Comparison of ENCODE assay signal across 1 cellular context in genomic region chr7:74175270-74175803, GRCh38.
TF ChIP-seq lines count a peak whose summit lies in the region.

No MANE protein-coding gene starts in this region.

TF ChIP-seq in K562, 482 proteins besides CTCF, POLR2A, EP300 and RAD21 (continued from another document):
- peak; percentile 28; the same call in 1 of the 2 replicates for TF ChIP-seq ZBTB40 (IDR thresholded peaks at IDR 0.05)
- TF ChIP-seq ZBTB40 (CRISPR knock-in tag; IDR thresholded peaks at IDR 0.05) = no peak
- TF ChIP-seq ZBTB43 (CRISPR knock-in tag; IDR thresholded peaks at IDR 0.05) = no peak
- TF ChIP-seq BCOR (IDR thresholded peaks at IDR 0.05) = no peak
- TF ChIP-seq ZNF23 (CRISPR knock-in tag; IDR thresholded peaks at IDR 0.05) = no peak
- no peak for TF ChIP-seq ZNF668 (CRISPR knock-in tag; IDR thresholded peaks at IDR 0.05)
- no peak for TF ChIP-seq THRAP3 (IDR thresholded peaks at IDR 0.05; ENCODE audit: borderline replicate concordance)
- TF ChIP-seq ZNF395 (CRISPR knock-in tag; IDR thresholded peaks at IDR 0.05) = no peak
